ENCODE assay signal across 8 cellular contexts in the genomic region with DNA sequence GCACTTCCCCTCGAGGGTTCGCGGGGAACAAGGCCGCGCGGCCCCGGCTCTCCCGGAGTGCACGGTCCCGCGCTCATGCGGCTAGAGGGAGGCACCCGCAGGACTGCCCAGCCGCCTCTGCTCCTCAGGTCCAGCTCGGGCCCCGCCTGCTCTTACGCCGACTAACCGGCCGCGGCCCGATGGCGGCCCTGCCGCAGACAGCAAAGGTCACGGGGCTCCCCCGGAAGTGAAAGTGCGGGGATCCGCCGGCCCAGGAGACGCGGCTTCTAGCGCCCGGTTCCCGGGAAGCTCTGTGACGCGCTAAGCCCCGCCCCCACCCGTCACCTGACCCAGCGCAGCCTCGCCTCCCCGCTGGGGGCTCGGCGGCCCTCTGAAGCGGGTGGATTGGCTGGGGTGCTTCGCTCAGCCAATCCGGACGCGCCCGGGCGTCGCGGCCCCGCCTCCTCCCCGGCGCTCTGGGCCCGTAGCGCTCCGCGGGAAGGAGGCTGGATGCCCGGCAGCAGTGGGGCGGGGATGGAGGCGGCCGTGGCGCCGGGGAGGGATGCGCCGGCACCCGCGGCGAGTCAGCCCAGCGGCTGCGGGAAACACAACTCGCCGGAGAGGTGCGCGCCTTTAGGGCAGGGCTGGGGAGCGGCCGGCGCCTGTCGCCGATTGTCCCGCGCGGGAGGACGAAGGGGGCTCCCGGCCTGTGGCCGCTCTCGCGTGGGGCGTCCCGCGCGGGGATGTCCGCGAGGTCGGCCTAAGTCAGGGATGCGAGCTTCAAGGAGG. TPM values are rescaled to one million over a fixed set of nuclear protein-coding genes. Genes with fewer than 3 reads are reported as not detected.
DNase-seq lines count a peak whose midpoint lies in the region; ATAC-seq, FAIRE-seq and TF ChIP-seq lines count a peak whose summit lies in the region.

A gene with protein sequence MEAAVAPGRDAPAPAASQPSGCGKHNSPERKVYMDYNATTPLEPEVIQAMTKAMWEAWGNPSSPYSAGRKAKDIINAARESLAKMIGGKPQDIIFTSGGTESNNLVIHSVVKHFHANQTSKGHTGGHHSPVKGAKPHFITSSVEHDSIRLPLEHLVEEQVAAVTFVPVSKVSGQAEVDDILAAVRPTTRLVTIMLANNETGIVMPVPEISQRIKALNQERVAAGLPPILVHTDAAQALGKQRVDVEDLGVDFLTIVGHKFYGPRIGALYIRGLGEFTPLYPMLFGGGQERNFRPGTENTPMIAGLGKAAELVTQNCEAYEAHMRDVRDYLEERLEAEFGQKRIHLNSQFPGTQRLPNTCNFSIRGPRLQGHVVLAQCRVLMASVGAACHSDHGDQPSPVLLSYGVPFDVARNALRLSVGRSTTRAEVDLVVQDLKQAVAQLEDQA (plus strand): TSS at position 460 of the 768 bp plus-strand sequence. CDS start 54 bp downstream, at position 514.

- peaks cover 6% of the 10 kb centered on the region for H3K36me3 ChIP-seq in OCI-LY3 (replicated peaks; ENCODE audit: low read depth, low read length)
- peaks cover 0 to 6% of the 10 kb centered on the region in 2 experiments for H3K36me3 ChIP-seq in endothelial cell of umbilical vein (ENCODE audit: control insufficient read depth in 2 of 2, extremely low read depth in 1 of 2, insufficient read depth in 2 of 2, low read length in 2 of 2)

- H3K4me2 ChIP-seq in OCI-LY3 (ENCODE audit: low read length) (peak within 1 kb of the TSS; percentile 99), endothelial cell of umbilical vein (ENCODE audit: insufficient read depth, low read length) (peak within 1 kb of the TSS; percentile 84)

- peak within 1 kb of the TSS; percentile 7; the same call in 1 of the 2 replicates for H2AFZ ChIP-seq in OCI-LY3 (ENCODE audit: low read depth, low read length)
- H2AFZ ChIP-seq in endothelial cell of umbilical vein (ENCODE audit: low read depth, low read length), result peak within 1 kb of the TSS; percentile 91

- peak; percentile 96 for FAIRE-seq in endothelial cell of umbilical vein (lab: Jason Lieb, UNC)

- H3K27ac Mint-ChIP-seq in Calu3 (ENCODE audit: unreplicated experiment), result peak within 1 kb of the TSS; percentile 57

- H3K9me1 ChIP-seq in endothelial cell of umbilical vein (replicated peaks; ENCODE audit: control insufficient read depth, extremely low read depth, insufficient read depth, low read length), result no peaks in the 10 kb centered on the region

- intact Hi-C loops in Calu3 (cut with micrococcal nuclease; ENCODE audit: unreplicated experiment), result loop anchor here (5.0 kb wide), 1 partner anchor 82 kb away; no protein-coding TSS in a partner anchor
- intact Hi-C loops in endothelial cell of umbilical vein (cut with micrococcal nuclease), result loop anchor here (1.0 to 10.0 kb wide), 5 partner anchors 38 to 203 kb away; a partner anchor contains a TSS

- H3K9ac ChIP-seq in OCI-LY3 (ENCODE audit: low read length) (peak within 1 kb of the TSS; percentile 86), endothelial cell of umbilical vein (replicated peaks; ENCODE audit: extremely low read depth, insufficient read depth, low read length) (peak within 1 kb of the TSS; percentile 75)

- no TSS peak for BruUV-seq in Calu3 (replicated peaks; lab: Mats Ljungman, UMichigan)
- BruUV-seq in endothelial cell of umbilical vein (replicated peaks; lab: Mats Ljungman, UMichigan), result no TSS peak

- H3K9me3 ChIP-seq in OCI-LY3 (ENCODE audit: insufficient read depth, low read length) (no peaks in the 10 kb centered on the region), endothelial cell of umbilical vein (replicated peaks; ENCODE audit: control insufficient read depth, insufficient read depth, low read length) (no peaks in the 10 kb centered on the region)

- H3K27ac ChIP-seq in OCI-LY3 (ENCODE audit: low read length), result peak within 1 kb of the TSS; percentile 21
- peak within 1 kb of the TSS; percentile 54 for H3K27ac ChIP-seq in endothelial cell of umbilical vein (ENCODE audit: insufficient read depth, low read depth, low read length)

- DNase-seq in Calu3 (peak; percentile 98), HuH-7 (ENCODE audit: low spot score) (peak; percentile 99), endothelial cell of umbilical vein (ENCODE audit: low read depth, low spot score) (peak; percentile 98), middle frontal gyrus (ENCODE audit: extremely low spot score, low spot score) (peak; percentile 97)
- DNase-seq in activated CD8-positive, alpha-beta memory T cell treated with anti-CD3 and anti-CD28 coated beads, Interleukin-2, amount 50 U/mL, for 48 hours, result peak; percentile 97
- peak; percentile 95 for DNase-seq in stimulated activated CD8-positive, alpha-beta memory T cell treated with anti-CD3 and anti-CD28 coated beads, Interleukin-2, amount 100 ng/mL, for 48 hours (ENCODE audit: low read depth in 2 of 2)

- TF ChIP-seq POLR2A in endothelial cell of umbilical vein (IDR thresholded peaks at IDR 0.05; ENCODE audit: low read depth, low read length), result peak; percentile 68

- CTCF ChIA-PET in Calu3 (lab: Charles Lee), result interaction anchor here (0.8 to 1.0 kb wide), 3 partner anchors 38 to 203 kb away, joined by 3 to 6 read pairs (median 3); no protein-coding TSS in a partner anchor
- CTCF ChIA-PET in endothelial cell of umbilical vein (lab: Charles Lee), result interaction anchor here (1.0 to 2.7 kb wide), 3 partner anchors 137 to 202 kb away, joined by 5 to 7 read pairs (median 7); no protein-coding TSS in a partner anchor

- H4K20me1 ChIP-seq in OCI-LY3 (ENCODE audit: insufficient read depth, low read length) (no peaks in the 10 kb centered on the region), endothelial cell of umbilical vein (replicated peaks; ENCODE audit: control insufficient read depth, extremely low read depth, insufficient read depth, low read length) (no peaks in the 10 kb centered on the region)

- H3K27me3 ChIP-seq in OCI-LY3 (ENCODE audit: low read depth, low read length) (no peaks in the 10 kb centered on the region), endothelial cell of umbilical vein (ENCODE audit: control insufficient read depth in 2 of 2, insufficient read depth in 2 of 2, low read length in 2 of 2) (no peaks in the 10 kb centered on the region)

- dilution Hi-C loops in endothelial cell of umbilical vein (cut with MboI; ENCODE audit: extremely low pct_ligation_motif_present, low sequenced_read_pairs), result no loop called here

- TF ChIP-seq CTCF in Calu3 (IDR thresholded peaks at IDR 0.05; ENCODE audit: unreplicated experiment) (no peak), OCI-LY3 (IDR thresholded peaks at IDR 0.05; ENCODE audit: low read depth, low read length) (no peak), endothelial cell of umbilical vein (IDR thresholded peaks at IDR 0.05; ENCODE audit: extremely low read depth in 1 of 2, insufficient read depth in 1 of 2, low read depth in 1 of 2, low read length in 2 of 2) (no peak)

- POLR2A ChIA-PET in endothelial cell of umbilical vein (lab: Charles Lee), result interaction anchor here (0.6 to 0.8 kb wide), 2 partner anchors 12 to 585 kb away, joined by 3 read pairs; no protein-coding TSS in a partner anchor

- H3K79me2 ChIP-seq in OCI-LY3 (ENCODE audit: low read length), result peaks cover 34% of the 10 kb centered on the region
- H3K79me2 ChIP-seq in endothelial cell of umbilical vein (ENCODE audit: control insufficient read depth, insufficient read depth, low read length), result peaks cover 7% of the 10 kb centered on the region

- H3K4me3 Mint-ChIP-seq in Calu3 (ENCODE audit: low read depth, unreplicated experiment), result peak within 1 kb of the TSS; percentile 83

- peaks cover 24% of the 10 kb centered on the region for H3K36me3 Mint-ChIP-seq in Calu3 (ENCODE audit: insufficient read depth, unreplicated experiment)

- H3K27me3 Mint-ChIP-seq in Calu3 (ENCODE audit: unreplicated experiment), result peaks cover 11% of the 10 kb centered on the region

- peaks cover 55% of the 10 kb centered on the region for H3K4me1 Mint-ChIP-seq in Calu3 (ENCODE audit: low read depth, unreplicated experiment)

- no peaks in the 10 kb centered on the region for H3K9me3 Mint-ChIP-seq in Calu3 (ENCODE audit: low read depth, unreplicated experiment)

- H3K4me3 ChIP-seq in OCI-LY3 (ENCODE audit: low read length) (peak within 1 kb of the TSS; percentile 81), endothelial cell of umbilical vein (replicated peaks in 1 of 3; ENCODE audit: insufficient read depth in 1 of 3, low read depth in 1 of 3, low read length in 3 of 3) (peak within 1 kb of the TSS; percentile 72 to 87 (median 77))

- peaks cover 32% of the 10 kb centered on the region for H3K4me1 ChIP-seq in OCI-LY3 (ENCODE audit: low read length)
- peaks cover 10% of the 10 kb centered on the region for H3K4me1 ChIP-seq in endothelial cell of umbilical vein (ENCODE audit: control insufficient read depth, extremely low read depth, insufficient read depth, low read length)

- ATAC-seq in GM21447 (IDR thresholded peaks at IDR 0.05; ENCODE audit: unreplicated experiment), result peak; percentile 92

TF ChIP-seq in endothelial cell of umbilical vein, 7 proteins besides CTCF, POLR2A, EP300 and RAD21:
- TF ChIP-seq, protein P1, sequence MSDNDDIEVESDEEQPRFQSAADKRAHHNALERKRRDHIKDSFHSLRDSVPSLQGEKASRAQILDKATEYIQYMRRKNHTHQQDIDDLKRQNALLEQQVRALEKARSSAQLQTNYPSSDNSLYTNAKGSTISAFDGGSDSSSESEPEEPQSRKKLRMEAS (IDR thresholded peaks at IDR 0.05; ENCODE audit: insufficient read depth, insufficient read length), result peak; percentile 59
- TF ChIP-seq JUN (IDR thresholded peaks at IDR 0.05; ENCODE audit: borderline replicate concordance, insufficient read depth, insufficient read length, low read depth) (no peak), POLR2AphosphoS5 (IDR thresholded peaks at IDR 0.05; ENCODE audit: insufficient read depth, low read depth, low read length) (peak; percentile 84), GATA2 (IDR thresholded peaks at IDR 0.05; ENCODE audit: insufficient read depth, insufficient read length, low read depth, low read length) (no peak), FOS (IDR thresholded peaks at IDR 0.05; ENCODE audit: borderline replicate concordance, insufficient read depth, low read length) (no peak), EZH2 (IDR thresholded peaks at IDR 0.05; ENCODE audit: borderline replicate concordance, low read depth, low read length, severe bottlenecking) (peak; percentile 32), MYC (IDR thresholded peaks at IDR 0.05; ENCODE audit: low read depth, low read length) (no peak)

RNA-seq across cellular contexts. Expression of the gene that starts here (rescaled TPM):
- total RNA-seq in Calu3 (2022), result 37.5 and 38.2 TPM in 2 replicates
- 28.6 and 32.7 TPM in 2 replicates for total RNA-seq in endothelial cell of umbilical vein
- polyA plus RNA-seq in endothelial cell of umbilical vein, result 22.6 and 24.5 TPM in 2 replicates
- polyA plus RNA-seq in endothelial cell of umbilical vein (2011; cell fraction: cytosol; rRNA removed), result 18.0 and 18.2 TPM in 2 replicates
- polyA plus RNA-seq in endothelial cell of umbilical vein (2011; cell fraction: nucleus; rRNA removed), result 23.5 and 29.6 TPM in 2 replicates
- 16.8 and 18.3 TPM in 2 replicates for polyA plus RNA-seq in endothelial cell of umbilical vein (2012)
- 22.7 and 26.7 TPM in 2 replicates for polyA minus RNA-seq in endothelial cell of umbilical vein
- polyA minus RNA-seq in endothelial cell of umbilical vein (2011; cell fraction: cytosol; rRNA and poly(A)+ RNA removed), result 15.9 TPM
- polyA minus RNA-seq in endothelial cell of umbilical vein (2011; cell fraction: nucleus; rRNA and poly(A)+ RNA removed), result 15.7 and 21.2 TPM in 2 replicates

Comparison
In these comparisons a context has a peak if more than half of its experiments do, and no peak if none do; other contexts are left out.
1. Peak in every context shown above with its lines: DNase-seq, ATAC-seq, H3K4me3 ChIP-seq and H3K27ac ChIP-seq.